Comparison of ENCODE assay signal across 6 cellular contexts in the genomic region with DNA sequence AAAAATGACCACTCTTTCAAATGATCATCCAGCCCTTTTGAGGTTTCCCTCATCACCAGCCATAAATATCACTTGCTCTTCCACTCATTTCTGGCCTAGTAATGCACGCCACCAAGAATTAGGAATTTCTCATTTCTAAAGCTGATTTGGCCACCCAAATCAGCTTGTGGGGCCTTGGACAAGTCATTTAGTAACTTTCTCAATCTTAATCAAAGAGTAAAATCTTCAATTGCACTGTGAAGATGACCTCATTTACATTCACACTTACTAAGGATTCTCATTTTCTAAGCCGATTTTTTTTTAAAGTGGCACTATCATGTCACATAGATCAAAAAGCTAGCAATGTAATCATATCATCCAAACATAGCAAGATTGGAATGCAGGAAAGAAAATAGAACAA.
"Had no signal": no experiment of that assay in that cellular context is flagged by ENCODE, and none has a peak within 500 bp of the region (broad histone marks: within the 10 kb centered on the region; RNA-seq: fewer than 3 reads in every experiment).

No MANE protein-coding gene starts in this region.

- DNase-seq: H9, HCEC 1CT, IMR-90, KG1 had no signal

- H3K4me3 ChIP-seq: GM23338, K562 had no signal

- ATAC-seq: GM23338, K562 had no signal

- H3K4me3 Mint-ChIP-seq: GM23338, H9 had no signal

- H3K9me3 Mint-ChIP-seq: GM23338, H9 had no signal

- H3K4me2 ChIP-seq: GM23338 had no signal

- H3K27ac Mint-ChIP-seq: GM23338, H9 had no signal

- H2AFZ ChIP-seq: GM23338 had no signal
